ENCODE assay signal across 18 cellular contexts in genomic region chr6:143634486-143634885, GRCh38. TPM values are rescaled to one million over a fixed set of nuclear protein-coding genes. Genes with fewer than 3 reads are reported as not detected.
DNase-seq lines count a peak whose midpoint lies in the region; ATAC-seq and TF ChIP-seq lines count a peak whose summit lies in the region.
"Had no signal": no experiment of that assay in that cellular context is flagged by ENCODE, and none has a peak within 500 bp of the region (broad histone marks: within the 10 kb centered on the region; RNA-seq: fewer than 3 reads in every experiment).

No MANE protein-coding gene starts in this region.

- H3K36me3 ChIP-seq in adipocyte (ENCODE audit: control insufficient read depth, insufficient read depth, low read length, severe bottlenecking) (no peaks in the 10 kb centered on the region), Caco-2 (ENCODE audit: control insufficient read depth, insufficient read depth, low read length) (0 out of 2 replicates have a peak, but pooled peaks cover 2% of the 10 kb centered on the region), stomach (no peaks in the 10 kb centered on the region)
- H3K36me3 ChIP-seq: pancreas, SJCRH30 had no signal

- POLR2A ChIA-PET in Caco-2 (lab: Charles Lee), result no interaction called here

- H3K9ac ChIP-seq in adipocyte (ENCODE audit: low read length), result no peak overlapping the region

- 58 to 62% (median 59%) methylated on average over 2 of the region's 2 CpGs for WGBS in stomach, 5 donors

- H3K27ac Mint-ChIP-seq in mesothelial cell of epicardium, result peak overlapping the region; percentile 6
- no peak overlapping the region for H3K27ac Mint-ChIP-seq in Caco-2 (ENCODE audit: unreplicated experiment)
- H3K27ac Mint-ChIP-seq: activated CD8-positive, alpha-beta T cell treated with anti-CD3 and anti-CD28 coated beads for 36 hours had no signal

- no peaks in the 10 kb centered on the region for H3K27me3 Mint-ChIP-seq in mesothelial cell of epicardium (ENCODE audit: low read depth)
- no peaks in the 10 kb centered on the region for H3K27me3 Mint-ChIP-seq in Caco-2 (ENCODE audit: insufficient read depth, unreplicated experiment)
- H3K27me3 Mint-ChIP-seq: activated CD8-positive, alpha-beta T cell treated with anti-CD3 and anti-CD28 coated beads for 36 hours; brain had no signal

- H3K4me3 ChIP-seq in adipocyte (ENCODE audit: low read length) (no peak overlapping the region), Caco-2 (ENCODE audit: low read depth, low read length) (no peak overlapping the region), stomach (no peak overlapping the region)
- H3K4me3 ChIP-seq: mucosa of descending colon, pancreas, SJCRH30 had no signal

- H3K9me3 ChIP-seq in adipocyte (ENCODE audit: control insufficient read depth, low read length), result no peaks in the 10 kb centered on the region
- no peaks in the 10 kb centered on the region for H3K9me3 ChIP-seq in Caco-2
- H3K9me3 ChIP-seq in stomach, result no peaks in the 10 kb centered on the region
- H3K9me3 ChIP-seq: mucosa of descending colon, pancreas, SJCRH30 had no signal

- H3K27me3 ChIP-seq in adipocyte (replicated peaks; ENCODE audit: control insufficient read depth, insufficient read depth, low read length) (no peaks in the 10 kb centered on the region), Caco-2 (replicated peaks; ENCODE audit: control insufficient read depth, insufficient read depth, low read length) (no peaks in the 10 kb centered on the region), stomach (no peaks in the 10 kb centered on the region)
- H3K27me3 ChIP-seq: pancreas, SJCRH30 had no signal

- TF ChIP-seq POLR2A in stomach (IDR thresholded peaks at IDR 0.05), result no peak

- BruUV-seq in Caco-2 (replicated peaks; lab: Mats Ljungman, UMichigan), result no TSS peak

- no peak for TF ChIP-seq EP300 in stomach (IDR thresholded peaks at IDR 0.05)

- intact Hi-C loops in Caco-2 (cut with micrococcal nuclease; ENCODE audit: unreplicated experiment), result no loop called here
- intact Hi-C loops in stomach (cut with DNase I; ENCODE audit: low total_unique reads), result no loop called here

- H3K27ac ChIP-seq in stomach, result no peak overlapping the region
- H3K27ac ChIP-seq: pancreas, SJCRH30 had no signal

- H3K36me3 Mint-ChIP-seq in mesothelial cell of epicardium, result no peaks in the 10 kb centered on the region
- no peaks in the 10 kb centered on the region for H3K36me3 Mint-ChIP-seq in Caco-2 (ENCODE audit: insufficient read depth, unreplicated experiment)
- H3K36me3 Mint-ChIP-seq: brain had no signal

- TF ChIP-seq CTCF in mesothelial cell of epicardium (IDR thresholded peaks at IDR 0.05; ENCODE audit: unreplicated experiment) (no peak), Caco-2 (IDR thresholded peaks at IDR 0.05; ENCODE audit: insufficient read depth in 1 of 2, low read depth in 1 of 2, low read length in 1 of 2, severe bottlenecking in 1 of 2, unreplicated experiment in 1 of 2) (no peak), stomach (IDR thresholded peaks at IDR 0.05) (no peak)

- DNase-seq in DMS53 (lab: John Stamatoyannopoulos, UW), result peak; percentile 3
- no peak for DNase-seq in DMS53 treated with DMSO at 0.1 percent for 48 hours (lab: John Stamatoyannopoulos, UW; ENCODE audit: unreplicated experiment)
- DNase-seq in NCI-H2029 (lab: John Stamatoyannopoulos, UW), result peak; percentile 31
- DNase-seq in adipocyte (ENCODE audit: low read depth), result peak; percentile 13
- no peak for DNase-seq in mesothelial cell of epicardium (ENCODE audit: low spot score in 2 of 2, unreplicated experiment in 2 of 2)
- no peak for DNase-seq in Caco-2
- DNase-seq in stomach, result no peak
- DNase-seq: 8988T; activated CD8-positive, alpha-beta T cell treated with anti-CD3 and anti-CD28 coated beads for 36 hours; effector memory CD4-positive, alpha-beta T cell; H7; mucosa of descending colon; NCI-H524 treated with DMSO at 0.1 percent for 48 hours; pancreas; substantia nigra had no signal

- H3K4me1 Mint-ChIP-seq in mesothelial cell of epicardium, result peaks cover 12% of the 10 kb centered on the region
- H3K4me1 Mint-ChIP-seq in Caco-2 (ENCODE audit: low read depth, unreplicated experiment), result peaks cover 6% of the 10 kb centered on the region

- H3K4me1 ChIP-seq in adipocyte (ENCODE audit: control insufficient read depth, insufficient read depth, low read length), result no peaks in the 10 kb centered on the region
- H3K4me1 ChIP-seq in Caco-2, result peaks cover 7% of the 10 kb centered on the region; the same call in 1 of the 2 replicates
- H3K4me1 ChIP-seq in stomach, result peaks cover 0 to 17% (median 0%) of the 10 kb centered on the region in 4 donors
- H3K4me1 ChIP-seq: pancreas had no signal

- no peak overlapping the region for H3K4me3 Mint-ChIP-seq in mesothelial cell of epicardium
- H3K4me3 Mint-ChIP-seq in Caco-2 (ENCODE audit: unreplicated experiment), result no peak overlapping the region
- H3K4me3 Mint-ChIP-seq: activated CD8-positive, alpha-beta T cell treated with anti-CD3 and anti-CD28 coated beads for 36 hours; brain had no signal

- no peak for ATAC-seq in GM18511 (IDR thresholded peaks at IDR 0.05; ENCODE audit: unreplicated experiment)
- ATAC-seq: activated CD8-positive, alpha-beta T cell treated with anti-CD3 and anti-CD28 coated beads for 36 hours; mucosa of descending colon; pancreas had no signal

- H3K9me3 Mint-ChIP-seq in mesothelial cell of epicardium, result peaks cover 12% of the 10 kb centered on the region
- H3K9me3 Mint-ChIP-seq in Caco-2 (ENCODE audit: unreplicated experiment), result no peaks in the 10 kb centered on the region
- H3K9me3 Mint-ChIP-seq: activated CD8-positive, alpha-beta T cell treated with anti-CD3 and anti-CD28 coated beads for 36 hours had no signal

- CTCF ChIA-PET in Caco-2 (lab: Charles Lee), result no interaction called here

RNA-seq across cellular contexts. Expression of gene PHACTR2, which starts 43.3 kb away (rescaled TPM):
- total RNA-seq in mesothelial cell of epicardium (117 to 125 TPM (median 124 TPM) in 3 replicates), Caco-2 (2022) (80.8 and 100 TPM in 2 replicates), stomach (100 to 1,000 TPM in 2 of 5 donors, 10 to 100 TPM in 3; 25.8 to 126 (median 59.6) TPM)
- polyA plus RNA-seq in stomach, result 10 to 100 TPM in 2 of 3 donors, 1 to 10 TPM in 1; 3.0 to 14.1 (median 10.6) TPM

Comparison
In these comparisons a context has a peak if more than half of its experiments do, and no peak if none do; other contexts are left out.
1. DNase-seq: peak in DMS53 (single experiment), NCI-H2029 (single experiment) and adipocyte (single experiment); none in DMS53 treated with DMSO at 0.1 percent for 48 hours (single experiment), mesothelial cell of epicardium (0 of 2), Caco-2 (0 of 2) and stomach (single experiment).